ENCODE assay signal across 28 cellular contexts in the genomic region with DNA sequence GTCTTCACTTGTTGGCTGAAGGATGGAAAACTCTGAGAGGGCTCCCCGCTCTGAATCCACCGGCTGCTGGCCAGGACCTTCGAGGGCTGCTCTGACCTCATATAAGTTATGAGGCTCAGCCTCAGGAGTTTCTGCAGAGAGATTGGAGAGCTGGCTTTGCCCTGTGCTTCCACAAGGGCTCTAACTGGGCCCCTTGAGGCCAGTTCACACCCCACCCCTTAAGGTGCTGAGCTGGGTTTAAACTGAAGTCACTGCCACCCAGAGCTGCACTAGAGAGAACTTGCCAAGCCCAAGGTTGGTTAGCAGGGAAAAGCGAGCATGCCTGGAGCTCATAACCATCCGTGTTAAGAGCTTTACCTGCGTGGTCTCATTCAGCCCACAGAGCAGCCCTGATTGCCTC. TPM values are rescaled to one million over a fixed set of nuclear protein-coding genes. Genes with fewer than 3 reads are reported as not detected.
"Had no signal": no experiment of that assay in that cellular context is flagged by ENCODE, and none has a peak within 500 bp of the region (broad histone marks: within the 10 kb centered on the region; RNA-seq: fewer than 3 reads in every experiment).

No MANE protein-coding gene starts in this region.

- H3K27ac ChIP-seq: SK-N-MC, VCaP had no signal

- H3K4me3 ChIP-seq: SK-N-MC had no signal

- ATAC-seq: activated CD4-positive, alpha-beta T cell treated with anti-CD3 and anti-CD28 coated beads for 36 hours; activated T-cell treated with anti-CD3 and anti-CD28 coated beads, Interleukin-2, amount 50 U/mL, for 72 hours; Panc1; Right ventricle myocardium inferior; T-cell had no signal

- DNase-seq: activated CD4-positive, alpha-beta memory T cell treated with anti-CD3 and anti-CD28 coated beads, Interleukin-2, amount 10 ng/mL, durations not matched to agents 7 days and 5 days; activated CD4-positive, alpha-beta T cell treated with anti-CD3 and anti-CD28 coated beads for 36 hours; activated CD4-positive, alpha-beta T cell treated with anti-CD3 and anti-CD28 coated beads, Interleukin-2, amount 50 U/mL, for 1 hour; activated gamma-delta T cell treated with Interleukin-2 at 50 U/mL for 16 hours; activated naive CD4-positive, alpha-beta T cell treated with anti-CD3 and anti-CD28 coated beads, Interleukin-2, amount 10 ng/mL, durations not matched to agents 7 days and 5 days; activated naive CD8-positive, alpha-beta T cell treated with anti-CD3 and anti-CD28 coated beads for 36 hours; activated T-cell treated with anti-CD3 and anti-CD28 coated beads, Interleukin-2, amount 50 U/mL, for 72 hours; cerebellar nuclear complex; NCI-H1092; NCI-H1930; NCI-H2107; NCI-H2171 treated with DMSO at 0.1 percent for 48 hours; NCI-H526; RPMI8226; T-cell; T-helper 2 cell; T1000 had no signal

RNA-seq across cellular contexts. Expression of a gene that starts 2.8 kb away (rescaled TPM):
- total RNA-seq: activated CD4-positive, alpha-beta memory T cell treated with anti-CD3 and anti-CD28 coated beads, Interleukin-2, amount 10 ng/mL, durations not matched to agents 7 days and 5 days; activated CD4-positive, alpha-beta T cell treated with anti-CD3 and anti-CD28 coated beads for 36 hours; activated CD8-positive, alpha-beta memory T cell treated with anti-CD3 and anti-CD28 coated beads for 36 hours; activated T-cell treated with anti-CD3 and anti-CD28 coated beads, Interleukin-2, amount 50 U/mL, for 72 hours; activated T-helper 2 cell treated with anti-CD3 and anti-CD28 coated beads, Interferon-gamma antibody, Interleukin-2, Interleukin-4, amounts not matched to agents 10 μg/mL and 5 μg/mL and 100 μg/mL, durations not matched to agents 14 hours and 24 hours and 36 hours; cardiac septum; LHCN-M2; NCI-H460; OCI-LY7; Right ventricle myocardium inferior; T-cell had no signal

RNA-seq across cellular contexts. Expression of a gene that starts 30.8 kb away (rescaled TPM):
- total RNA-seq: activated CD4-positive, alpha-beta memory T cell treated with anti-CD3 and anti-CD28 coated beads, Interleukin-2, amount 10 ng/mL, durations not matched to agents 7 days and 5 days; activated CD4-positive, alpha-beta T cell treated with anti-CD3 and anti-CD28 coated beads for 36 hours; activated CD8-positive, alpha-beta memory T cell treated with anti-CD3 and anti-CD28 coated beads for 36 hours; activated T-helper 2 cell treated with anti-CD3 and anti-CD28 coated beads, Interferon-gamma antibody, Interleukin-2, Interleukin-4, amounts not matched to agents 10 μg/mL and 5 μg/mL and 100 μg/mL, durations not matched to agents 14 hours and 24 hours and 36 hours; LHCN-M2; OCI-LY7; Right ventricle myocardium inferior; T-cell had no signal

RNA-seq across cellular contexts. Expression of a gene that starts 59.9 kb away (rescaled TPM):
- total RNA-seq: activated CD4-positive, alpha-beta memory T cell treated with anti-CD3 and anti-CD28 coated beads, Interleukin-2, amount 10 ng/mL, durations not matched to agents 7 days and 5 days; activated CD4-positive, alpha-beta T cell treated with anti-CD3 and anti-CD28 coated beads for 36 hours; activated CD8-positive, alpha-beta memory T cell treated with anti-CD3 and anti-CD28 coated beads for 36 hours; activated naive CD8-positive, alpha-beta T cell treated with anti-CD3 and anti-CD28 coated beads for 36 hours; activated T-helper 2 cell treated with anti-CD3 and anti-CD28 coated beads, Interferon-gamma antibody, Interleukin-2, Interleukin-4, amounts not matched to agents 10 μg/mL and 5 μg/mL and 100 μg/mL, durations not matched to agents 14 hours and 24 hours and 36 hours; M059J; NCI-H460; OCI-LY7 had no signal
